In genomic region chrX:13688384-13688771, GRCh38 we compare ENCODE assay signal across 8 cellular contexts. TPM values are rescaled to one million over a fixed set of nuclear protein-coding genes. Genes with fewer than 3 reads are reported as not detected.
DNase-seq lines count a peak whose midpoint lies in the region; ATAC-seq and TF ChIP-seq lines count a peak whose summit lies in the region.

No MANE protein-coding gene starts in this region.

- H3K4me3 ChIP-seq in kidney epithelial cell (ENCODE audit: low read depth, low read length) (peak overlapping the region; percentile 75), thoracic aorta (peak overlapping the region; percentile 86)

- H3K27me3 ChIP-seq in kidney epithelial cell (ENCODE audit: control insufficient read depth, insufficient read depth, low read length) (peaks cover 2% of the 10 kb centered on the region), thoracic aorta (replicated peaks; ENCODE audit: insufficient read depth) (no peaks in the 10 kb centered on the region)

- ATAC-seq in thoracic aorta (ENCODE audit: insufficient number of reproducible peaks, low FRiP score, low read depth) = no peak

- H3K4me1 Mint-ChIP-seq in activated T-cell treated with anti-CD3 and anti-CD28 coated beads, Interleukin-2, amount 50 U/mL, for 24 hours (ENCODE audit: low read depth) = peaks cover 65% of the 10 kb centered on the region
- H3K4me1 Mint-ChIP-seq in activated T-helper 1 cell treated with anti-CD3 and anti-CD28 coated beads, Interleukin-12 subunit alpha, Interleukin-12 subunit beta, Interleukin-2, Interleukin-4 antibody, amounts not matched to agents 30 ng/mL and 10 ng/mL and 1 ng/mL, durations not matched to agents 14 hours and 24 hours and 36 hours (ENCODE audit: low read depth) = peaks cover 45% of the 10 kb centered on the region

- peak overlapping the region; percentile 92 to 94 for H3K27ac ChIP-seq in thoracic aorta

- H3K9me3 Mint-ChIP-seq in activated T-cell treated with anti-CD3 and anti-CD28 coated beads, Interleukin-2, amount 50 U/mL, for 24 hours = no peaks in the 10 kb centered on the region
- H3K9me3 Mint-ChIP-seq in activated T-helper 1 cell treated with anti-CD3 and anti-CD28 coated beads, Interleukin-12 subunit alpha, Interleukin-12 subunit beta, Interleukin-2, Interleukin-4 antibody, amounts not matched to agents 30 ng/mL and 10 ng/mL and 1 ng/mL, durations not matched to agents 14 hours and 24 hours and 36 hours = no peaks in the 10 kb centered on the region

- H3K4me1 ChIP-seq in thoracic aorta (ENCODE audit: control insufficient read depth in 1 of 2, low read depth in 2 of 2) = peaks cover 11 to 16% of the 10 kb centered on the region in 2 donors

- TF ChIP-seq CTCF in kidney epithelial cell (IDR thresholded peaks at IDR 0.05; ENCODE audit: insufficient read depth, low read length, poor library complexity, severe bottlenecking) = no peak
- no peak for TF ChIP-seq CTCF in thoracic aorta (IDR thresholded peaks at IDR 0.05)

- H3K36me3 Mint-ChIP-seq in activated T-cell treated with anti-CD3 and anti-CD28 coated beads, Interleukin-2, amount 50 U/mL, for 24 hours (ENCODE audit: low read depth) = peaks cover 17% of the 10 kb centered on the region
- peaks cover 8% of the 10 kb centered on the region for H3K36me3 Mint-ChIP-seq in activated T-helper 1 cell treated with anti-CD3 and anti-CD28 coated beads, Interleukin-12 subunit alpha, Interleukin-12 subunit beta, Interleukin-2, Interleukin-4 antibody, amounts not matched to agents 30 ng/mL and 10 ng/mL and 1 ng/mL, durations not matched to agents 14 hours and 24 hours and 36 hours (ENCODE audit: low read depth)

- peak overlapping the region; percentile 86 for H3K4me3 Mint-ChIP-seq in activated T-cell treated with anti-CD3 and anti-CD28 coated beads, Interleukin-2, amount 50 U/mL, for 24 hours
- peak overlapping the region; percentile 89 for H3K4me3 Mint-ChIP-seq in activated T-helper 1 cell treated with anti-CD3 and anti-CD28 coated beads, Interleukin-12 subunit alpha, Interleukin-12 subunit beta, Interleukin-2, Interleukin-4 antibody, amounts not matched to agents 30 ng/mL and 10 ng/mL and 1 ng/mL, durations not matched to agents 14 hours and 24 hours and 36 hours

- H3K36me3 ChIP-seq in kidney epithelial cell (ENCODE audit: control insufficient read depth, insufficient read depth, low read length) (no peaks in the 10 kb centered on the region), thoracic aorta (no peaks in the 10 kb centered on the region)

- intact Hi-C loops in activated T-helper 1 cell treated with anti-CD3 and anti-CD28 coated beads, Interleukin-12 subunit alpha, Interleukin-12 subunit beta, Interleukin-2, Interleukin-4 antibody, amounts not matched to agents 30 ng/mL and 10 ng/mL and 1 ng/mL, durations not matched to agents 14 hours and 24 hours and 36 hours (cut with micrococcal nuclease) = loop anchor here (1.0 kb wide), 2 partner anchors 35 to 46 kb away; partner anchors contain the start of genes OFD1, TCEANC and TRAPPC2

- peaks cover 64% of the 10 kb centered on the region for H3K27me3 Mint-ChIP-seq in activated T-cell treated with anti-CD3 and anti-CD28 coated beads, Interleukin-2, amount 50 U/mL, for 24 hours
- H3K27me3 Mint-ChIP-seq in activated T-helper 1 cell treated with anti-CD3 and anti-CD28 coated beads, Interleukin-12 subunit alpha, Interleukin-12 subunit beta, Interleukin-2, Interleukin-4 antibody, amounts not matched to agents 30 ng/mL and 10 ng/mL and 1 ng/mL, durations not matched to agents 14 hours and 24 hours and 36 hours (ENCODE audit: insufficient read depth) = no peaks in the 10 kb centered on the region

- H3K9me3 ChIP-seq in thoracic aorta = no peaks in the 10 kb centered on the region

- H3K27ac Mint-ChIP-seq in activated T-cell treated with anti-CD3 and anti-CD28 coated beads, Interleukin-2, amount 50 U/mL, for 24 hours = peak overlapping the region; percentile 94
- peak overlapping the region; percentile 95 for H3K27ac Mint-ChIP-seq in activated T-helper 1 cell treated with anti-CD3 and anti-CD28 coated beads, Interleukin-12 subunit alpha, Interleukin-12 subunit beta, Interleukin-2, Interleukin-4 antibody, amounts not matched to agents 30 ng/mL and 10 ng/mL and 1 ng/mL, durations not matched to agents 14 hours and 24 hours and 36 hours

- DNase-seq in activated T-cell treated with anti-CD3 and anti-CD28 coated beads, Interleukin-2, amount 50 U/mL, for 24 hours = no peak
- no peak for DNase-seq in activated T-cell treated with anti-CD3 and anti-CD28 coated beads for 4 hours
- DNase-seq in activated T-helper 1 cell treated with anti-CD3 and anti-CD28 coated beads, Interleukin-12 subunit alpha, Interleukin-12 subunit beta, Interleukin-2, Interleukin-4 antibody, amounts not matched to agents 30 ng/mL and 10 ng/mL and 1 ng/mL, durations not matched to agents 14 hours and 24 hours and 36 hours (ENCODE audit: low spot score) = no peak
- DNase-seq in kidney epithelial cell (ENCODE audit: low read depth) = no peak
- DNase-seq in thoracic aorta (ENCODE audit: low spot score) = no peak
- no peak for DNase-seq in hepatic stellate cell (ENCODE audit: low spot score)
- DNase-seq in stimulated activated CD4-positive, alpha-beta T cell treated with anti-CD3 and anti-CD28 coated beads, Interleukin-4, amount 100 ng/mL, for 4 hours = no peak
- DNase-seq in activated CD4-positive, alpha-beta T cell treated with anti-CD3 and anti-CD28 coated beads for 48 hours = no peak

RNA-seq across cellular contexts. Expression of gene RAB9A, which starts 0.6 kb away (rescaled TPM):
- total RNA-seq in activated T-helper 1 cell treated with anti-CD3 and anti-CD28 coated beads, Interleukin-12 subunit alpha, Interleukin-12 subunit beta, Interleukin-2, Interleukin-4 antibody, amounts not matched to agents 30 ng/mL and 10 ng/mL and 1 ng/mL, durations not matched to agents 14 hours and 24 hours and 36 hours = 9.4 and 11.8 TPM in 2 replicates
- total RNA-seq in kidney epithelial cell (30.5 and 39.0 TPM in 2 replicates), thoracic aorta (10 to 100 TPM; 20.0 to 21.7 TPM)

RNA-seq across cellular contexts. Expression of gene TCEANC, which starts 35.4 kb away (rescaled TPM):
- total RNA-seq in activated T-helper 1 cell treated with anti-CD3 and anti-CD28 coated beads, Interleukin-12 subunit alpha, Interleukin-12 subunit beta, Interleukin-2, Interleukin-4 antibody, amounts not matched to agents 30 ng/mL and 10 ng/mL and 1 ng/mL, durations not matched to agents 14 hours and 24 hours and 36 hours = 3.9 and 5.0 TPM in 2 replicates
- total RNA-seq in kidney epithelial cell (3.3 and 4.1 TPM in 2 replicates), thoracic aorta (1 to 10 TPM; 2.6 to 9.6 TPM)

RNA-seq across cellular contexts. Expression of gene TRAPPC2, which starts 46.0 kb away (rescaled TPM):
- total RNA-seq in activated T-helper 1 cell treated with anti-CD3 and anti-CD28 coated beads, Interleukin-12 subunit alpha, Interleukin-12 subunit beta, Interleukin-2, Interleukin-4 antibody, amounts not matched to agents 30 ng/mL and 10 ng/mL and 1 ng/mL, durations not matched to agents 14 hours and 24 hours and 36 hours = 16.4 and 16.5 TPM in 2 replicates
- 19.7 and 20.1 TPM in 2 replicates for total RNA-seq in kidney epithelial cell
- 10 to 100 TPM; 15.0 to 24.2 TPM for total RNA-seq in thoracic aorta

RNA-seq across cellular contexts. Expression of gene OFD1, which starts 46.2 kb away (rescaled TPM):
- 21.9 and 22.0 TPM in 2 replicates for total RNA-seq in activated T-helper 1 cell treated with anti-CD3 and anti-CD28 coated beads, Interleukin-12 subunit alpha, Interleukin-12 subunit beta, Interleukin-2, Interleukin-4 antibody, amounts not matched to agents 30 ng/mL and 10 ng/mL and 1 ng/mL, durations not matched to agents 14 hours and 24 hours and 36 hours
- total RNA-seq in kidney epithelial cell (15.7 and 16.1 TPM in 2 replicates), thoracic aorta (10 to 100 TPM; 15.3 to 19.0 TPM)
